In the genomic region with DNA sequence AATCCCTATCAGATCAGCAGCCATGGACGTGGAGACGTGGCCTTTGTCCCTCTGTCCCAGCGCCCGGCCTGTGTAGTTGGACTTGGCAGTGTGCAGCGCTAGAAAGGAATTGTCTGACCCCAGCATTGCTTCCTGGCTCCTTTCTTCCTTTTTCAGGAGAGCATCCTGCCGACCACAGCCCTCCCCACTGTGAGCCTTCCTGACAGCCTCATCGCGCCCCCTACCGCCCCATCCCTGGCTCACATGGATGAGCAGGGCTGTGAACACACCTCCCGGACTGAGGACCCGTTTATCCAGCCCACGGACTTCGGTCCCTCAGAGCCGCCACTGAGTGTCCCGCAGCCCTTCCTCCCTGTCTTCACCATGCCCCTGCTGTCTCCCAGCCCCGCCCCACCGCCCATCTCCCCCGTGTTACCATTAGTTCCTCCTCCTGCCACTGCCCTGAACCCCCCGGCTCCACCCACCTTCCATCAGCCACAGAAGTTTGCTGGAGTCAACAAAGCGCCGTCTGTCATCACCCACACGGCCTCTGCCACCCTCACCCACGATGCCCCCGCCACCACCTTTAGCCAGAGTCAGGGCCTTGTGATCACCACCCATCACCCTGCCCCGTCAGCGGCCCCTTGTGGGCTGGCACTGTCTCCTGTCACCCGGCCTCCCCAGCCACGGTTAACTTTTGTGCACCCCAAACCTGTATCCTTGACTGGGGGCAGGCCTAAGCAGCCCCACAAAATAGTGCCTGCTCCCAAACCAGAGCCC, we compare ENCODE assay signal across 1 cellular context.
TF ChIP-seq lines count a peak whose summit lies in the region.

No MANE protein-coding gene starts in this region.

TF ChIP-seq in SK-N-SH treated with all-trans-retinoic acid at 6 μM for 48 hours, 23 proteins besides CTCF, POLR2A, EP300 and RAD21 (continued from another document):
- TF ChIP-seq, protein P1, sequence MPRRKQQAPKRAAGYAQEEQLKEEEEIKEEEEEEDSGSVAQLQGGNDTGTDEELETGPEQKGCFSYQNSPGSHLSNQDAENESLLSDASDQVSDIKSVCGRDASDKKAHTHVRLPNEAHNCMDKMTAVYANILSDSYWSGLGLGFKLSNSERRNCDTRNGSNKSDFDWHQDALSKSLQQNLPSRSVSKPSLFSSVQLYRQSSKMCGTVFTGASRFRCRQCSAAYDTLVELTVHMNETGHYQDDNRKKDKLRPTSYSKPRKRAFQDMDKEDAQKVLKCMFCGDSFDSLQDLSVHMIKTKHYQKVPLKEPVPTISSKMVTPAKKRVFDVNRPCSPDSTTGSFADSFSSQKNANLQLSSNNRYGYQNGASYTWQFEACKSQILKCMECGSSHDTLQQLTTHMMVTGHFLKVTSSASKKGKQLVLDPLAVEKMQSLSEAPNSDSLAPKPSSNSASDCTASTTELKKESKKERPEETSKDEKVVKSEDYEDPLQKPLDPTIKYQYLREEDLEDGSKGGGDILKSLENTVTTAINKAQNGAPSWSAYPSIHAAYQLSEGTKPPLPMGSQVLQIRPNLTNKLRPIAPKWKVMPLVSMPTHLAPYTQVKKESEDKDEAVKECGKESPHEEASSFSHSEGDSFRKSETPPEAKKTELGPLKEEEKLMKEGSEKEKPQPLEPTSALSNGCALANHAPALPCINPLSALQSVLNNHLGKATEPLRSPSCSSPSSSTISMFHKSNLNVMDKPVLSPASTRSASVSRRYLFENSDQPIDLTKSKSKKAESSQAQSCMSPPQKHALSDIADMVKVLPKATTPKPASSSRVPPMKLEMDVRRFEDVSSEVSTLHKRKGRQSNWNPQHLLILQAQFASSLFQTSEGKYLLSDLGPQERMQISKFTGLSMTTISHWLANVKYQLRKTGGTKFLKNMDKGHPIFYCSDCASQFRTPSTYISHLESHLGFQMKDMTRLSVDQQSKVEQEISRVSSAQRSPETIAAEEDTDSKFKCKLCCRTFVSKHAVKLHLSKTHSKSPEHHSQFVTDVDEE (CRISPR knock-in tag; IDR thresholded peaks at IDR 0.05): no peak
- TF ChIP-seq CSDC2 (CRISPR knock-in tag; IDR thresholded peaks at IDR 0.05) (no peak), TOX (CRISPR knock-in tag; IDR thresholded peaks at IDR 0.05; ENCODE audit: borderline replicate concordance) (no peak), OSR1 (CRISPR knock-in tag; IDR thresholded peaks at IDR 0.05) (no peak), ZNF565 (CRISPR knock-in tag; conservative IDR thresholded peaks at IDR 0.05; ENCODE audit: low read depth) (no peak), PPARA (CRISPR knock-in tag; IDR thresholded peaks at IDR 0.05; ENCODE audit: borderline replicate concordance) (no peak), ARNTL (CRISPR knock-in tag; IDR thresholded peaks at IDR 0.05; ENCODE audit: borderline replicate concordance, low read depth) (no peak), ZFP3 (CRISPR knock-in tag; IDR thresholded peaks at IDR 0.05) (no peak), ZFP30 (CRISPR knock-in tag; IDR thresholded peaks at IDR 0.05) (no peak), SNAI2 (CRISPR knock-in tag; IDR thresholded peaks at IDR 0.05) (no peak), ZNF8 (CRISPR knock-in tag; IDR thresholded peaks at IDR 0.05) (no peak)
- TF ChIP-seq, protein P2, sequence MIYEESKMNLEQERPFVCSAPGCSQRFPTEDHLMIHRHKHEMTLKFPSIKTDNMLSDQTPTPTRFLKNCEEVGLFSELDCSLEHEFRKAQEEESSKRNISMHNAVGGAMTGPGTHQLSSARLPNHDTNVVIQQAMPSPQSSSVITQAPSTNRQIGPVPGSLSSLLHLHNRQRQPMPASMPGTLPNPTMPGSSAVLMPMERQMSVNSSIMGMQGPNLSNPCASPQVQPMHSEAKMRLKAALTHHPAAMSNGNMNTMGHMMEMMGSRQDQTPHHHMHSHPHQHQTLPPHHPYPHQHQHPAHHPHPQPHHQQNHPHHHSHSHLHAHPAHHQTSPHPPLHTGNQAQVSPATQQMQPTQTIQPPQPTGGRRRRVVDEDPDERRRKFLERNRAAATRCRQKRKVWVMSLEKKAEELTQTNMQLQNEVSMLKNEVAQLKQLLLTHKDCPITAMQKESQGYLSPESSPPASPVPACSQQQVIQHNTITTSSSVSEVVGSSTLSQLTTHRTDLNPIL (CRISPR knock-in tag; IDR thresholded peaks at IDR 0.05; ENCODE audit: low read depth): no peak
